ENCODE assay signal across 1 cellular context in the genomic region with DNA sequence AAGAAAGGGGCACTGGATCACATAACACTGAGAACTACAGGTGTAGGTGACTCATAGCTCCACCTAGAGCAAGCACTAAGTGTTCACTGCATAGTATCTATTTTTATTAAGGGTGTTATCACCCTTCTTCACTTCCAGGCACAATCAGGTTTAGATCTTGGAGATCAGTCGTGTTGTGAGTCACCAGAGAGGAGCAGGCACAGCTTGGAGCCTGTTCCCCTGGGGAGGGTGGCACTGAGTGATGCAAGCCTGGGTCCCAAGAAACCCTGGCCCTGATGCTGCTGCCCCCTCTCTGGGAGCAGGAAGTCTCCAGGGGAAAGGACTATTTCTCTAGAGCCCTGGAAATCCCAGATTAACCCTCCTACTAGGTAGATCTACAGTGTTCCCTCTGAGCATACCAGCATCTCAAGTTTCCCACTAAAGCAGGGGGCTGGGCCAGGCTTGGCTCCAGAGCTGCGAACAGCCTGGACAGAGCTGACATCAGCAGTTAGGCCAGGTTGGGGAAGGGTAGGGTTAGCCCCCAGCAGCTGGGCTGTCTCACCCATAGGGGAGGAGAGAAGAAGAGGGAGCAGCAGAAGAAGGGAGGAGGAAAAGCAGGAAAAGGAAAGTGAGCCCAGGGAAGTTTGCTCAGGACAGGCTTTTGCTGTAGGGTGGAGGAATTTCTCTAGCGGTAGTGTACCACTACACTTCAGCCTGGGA.
A peak's percentile ranks its signal among the peaks of the same experiment; 100 is the strongest.
TF ChIP-seq lines count a peak whose summit lies in the region.

No MANE protein-coding gene starts in this region.

TF ChIP-seq in K562, 482 proteins besides CTCF, POLR2A, EP300 and RAD21:
- TF ChIP-seq JUND (IDR thresholded peaks at IDR 0.05; ENCODE audit: borderline replicate concordance, low read depth, low read length) (0 out of 2 replicates have a peak, but pooled peaks have one; percentile 15), JUND (tag; IDR thresholded peaks at IDR 0.05; ENCODE audit: borderline replicate concordance, low read depth, low read length) (no peak), CBX3 (IDR thresholded peaks at IDR 0.05; ENCODE audit: borderline replicate concordance in 1 of 2, low read length in 2 of 2) (no peak), FOSL1 (tag; conservative IDR thresholded peaks at IDR 0.05) (peak; percentile 43), TAF9B (IDR thresholded peaks at IDR 0.05; ENCODE audit: partially characterized antibody) (no peak), NFIC (IDR thresholded peaks at IDR 0.05) (no peak), PTRF (tag; IDR thresholded peaks at IDR 0.05) (no peak), SMARCA4 (IDR thresholded peaks at IDR 0.05) (no peak), SMARCC2 (IDR thresholded peaks at IDR 0.05; ENCODE audit: low read depth) (no peak), CCAR2 (IDR thresholded peaks at IDR 0.05; ENCODE audit: low read depth, low read length) (no peak)
- TF ChIP-seq, protein P1, sequence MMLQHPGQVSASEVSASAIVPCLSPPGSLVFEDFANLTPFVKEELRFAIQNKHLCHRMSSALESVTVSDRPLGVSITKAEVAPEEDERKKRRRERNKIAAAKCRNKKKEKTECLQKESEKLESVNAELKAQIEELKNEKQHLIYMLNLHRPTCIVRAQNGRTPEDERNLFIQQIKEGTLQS (IDR thresholded peaks at IDR 0.05): no peak; the same call in 1 of the 2 replicates
- TF ChIP-seq, protein P1 (CRISPR knock-in tag; conservative IDR thresholded peaks at IDR 0.05): no peak
